25 cellular contexts compared by ENCODE assay signal in the genomic region with DNA sequence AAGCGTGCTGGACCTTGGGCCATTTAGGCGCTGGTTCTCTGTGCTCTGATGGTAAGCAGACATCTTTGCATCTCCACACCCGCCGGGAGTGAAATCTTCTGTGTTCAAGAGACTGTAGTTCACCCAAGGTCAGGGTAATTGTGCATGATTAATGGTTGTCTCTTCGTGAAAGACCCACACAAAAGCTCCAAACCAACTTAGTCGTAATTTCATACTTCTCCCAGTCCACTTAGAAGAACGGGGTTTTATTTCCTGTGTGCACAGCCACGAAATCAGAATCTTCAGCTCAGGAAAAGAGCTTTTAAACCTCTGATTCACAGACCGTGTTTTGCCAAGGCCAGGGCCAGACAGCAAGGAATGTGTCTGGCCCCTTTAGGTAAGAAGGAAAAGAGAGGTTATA.
DNase-seq lines count a peak whose midpoint lies in the region; TF ChIP-seq lines count a peak whose summit lies in the region.
"Had no signal": no experiment of that assay in that cellular context is flagged by ENCODE, and none has a peak within 500 bp of the region (broad histone marks: within the 10 kb centered on the region; RNA-seq: fewer than 3 reads in every experiment).

No MANE protein-coding gene starts in this region.

- H3K36me3 Mint-ChIP-seq in mesothelial cell of epicardium (no peaks in the 10 kb centered on the region), type B pancreatic cell (no peaks in the 10 kb centered on the region)
- H3K36me3 Mint-ChIP-seq: CD4-positive, alpha-beta memory T cell had no signal

- H3K4me3 Mint-ChIP-seq in mesothelial cell of epicardium (no peak overlapping the region), type B pancreatic cell (peak overlapping the region; percentile 15)
- H3K4me3 Mint-ChIP-seq: CD4-positive, alpha-beta memory T cell; HFFc6 had no signal

- H3K27ac Mint-ChIP-seq in mesothelial cell of epicardium, result peak overlapping the region; percentile 88
- no peak overlapping the region for H3K27ac Mint-ChIP-seq in type B pancreatic cell
- H3K27ac Mint-ChIP-seq: CD4-positive, alpha-beta memory T cell; HFFc6 had no signal

- TF ChIP-seq CTCF in mesothelial cell of epicardium (IDR thresholded peaks at IDR 0.05; ENCODE audit: unreplicated experiment) (no peak), type B pancreatic cell (conservative IDR thresholded peaks at IDR 0.05) (no peak)

- DNase-seq in NCI-H82 (lab: John Stamatoyannopoulos, UW), result peak; percentile 50
- no peak for DNase-seq in NCI-H82 treated with DMSO at 0.1 percent for 48 hours (lab: John Stamatoyannopoulos, UW; ENCODE audit: unreplicated experiment)
- DNase-seq in astrocyte of the hippocampus (ENCODE audit: low read depth, low spot score), result peak; percentile 11
- DNase-seq in mesothelial cell of epicardium (ENCODE audit: low spot score in 2 of 2, unreplicated experiment in 2 of 2), result no peak
- DNase-seq in type B pancreatic cell (ENCODE audit: extremely low spot score, unreplicated experiment), result no peak
- DNase-seq in NOMO-1 treated with dmso at 0.1 percent for 144 hours (lab: John Stamatoyannopoulos, UW; ENCODE audit: unreplicated experiment), result no peak
- no peak for DNase-seq in AG08396 (ENCODE audit: low spot score)
- DNase-seq in SIG-M5 treated with dmso at 0.1 percent for 504 hours (lab: John Stamatoyannopoulos, UW; ENCODE audit: unreplicated experiment), result no peak
- DNase-seq: 8988T; AML-193; C1 segment of cervical spinal cord; CD4-positive, alpha-beta memory T cell; COR-L47; DMS53; EL; GDM1; GOT3; HFFc6; KG1; MM.1S; NCI-H1694; NCI-H2081; NCI-H446 treated with DMSO at 0.1 percent for 48 hours; NCI-H526; SIG-M5 had no signal

- H3K27me3 Mint-ChIP-seq in mesothelial cell of epicardium (ENCODE audit: low read depth) (no peaks in the 10 kb centered on the region), type B pancreatic cell (no peaks in the 10 kb centered on the region)
- H3K27me3 Mint-ChIP-seq: CD4-positive, alpha-beta memory T cell had no signal

- H3K9me3 Mint-ChIP-seq in mesothelial cell of epicardium (no peaks in the 10 kb centered on the region), type B pancreatic cell (no peaks in the 10 kb centered on the region)
- H3K9me3 Mint-ChIP-seq: HFFc6 had no signal

- H3K4me1 Mint-ChIP-seq in mesothelial cell of epicardium, result peaks cover 70% of the 10 kb centered on the region
- H3K4me1 Mint-ChIP-seq in type B pancreatic cell (ENCODE audit: unreplicated experiment), result peaks cover 49% of the 10 kb centered on the region
- H3K4me1 Mint-ChIP-seq: CD4-positive, alpha-beta memory T cell had no signal

Comparison
In these comparisons a context has a peak if more than half of its experiments do, and no peak if none do; other contexts are left out.
1. DNase-seq: peak in NCI-H82 (single experiment) and astrocyte of the hippocampus (single experiment); none in NCI-H82 treated with DMSO at 0.1 percent for 48 hours (single experiment), mesothelial cell of epicardium (0 of 2), type B pancreatic cell (single experiment), NOMO-1 treated with dmso at 0.1 percent for 144 hours (single experiment), AG08396 (single experiment) and SIG-M5 treated with dmso at 0.1 percent for 504 hours (single experiment).